ENCODE assay signal across 23 cellular contexts in genomic region chr7:91137447-91137846, GRCh38.
DNase-seq lines count a peak whose midpoint lies in the region; ATAC-seq and TF ChIP-seq lines count a peak whose summit lies in the region.
"Had no signal": no experiment of that assay in that cellular context is flagged by ENCODE, and none has a peak within 500 bp of the region (broad histone marks: within the 10 kb centered on the region; RNA-seq: fewer than 3 reads in every experiment).

No MANE protein-coding gene starts in this region.

- H3K4me3 Mint-ChIP-seq in IgD-negative memory B cell (no peak overlapping the region), neural progenitor cell (peak overlapping the region; percentile 18), type B pancreatic cell (no peak overlapping the region)
- H3K4me3 Mint-ChIP-seq: activated T-cell treated with anti-CD3 and anti-CD28 coated beads, Interleukin-2, amount 50 U/mL, for 4 hours; CD14-positive monocyte; stimulated activated naive CD8-positive, alpha-beta T cell treated with anti-CD3 and anti-CD28 coated beads, Interleukin-15, Interleukin-2, amounts not matched to agents 100 ng/mL and 50 ng/mL, for 24 hours had no signal

- ATAC-seq in GM18861 (IDR thresholded peaks at IDR 0.05; ENCODE audit: unreplicated experiment) = peak; percentile 55
- peak; percentile 58 for ATAC-seq in HG02678 (IDR thresholded peaks at IDR 0.05; ENCODE audit: unreplicated experiment)
- ATAC-seq in HG03045 (IDR thresholded peaks at IDR 0.05; ENCODE audit: unreplicated experiment) = no peak
- ATAC-seq in HG03432 (IDR thresholded peaks at IDR 0.05; ENCODE audit: unreplicated experiment) = no peak
- ATAC-seq: activated T-cell treated with anti-CD3 and anti-CD28 coated beads, Interleukin-2, amount 50 U/mL, for 4 hours; HCT116; right lobe of liver; SK-N-SH treated with all-trans-retinoic acid at 6 μM for 48 hours had no signal

- peaks cover 32% of the 10 kb centered on the region for H3F3A ChIP-seq in neural progenitor cell (ENCODE audit: low read depth)

- H3K9ac ChIP-seq in neural progenitor cell = no peak overlapping the region

- no peaks in the 10 kb centered on the region for H4K20me1 ChIP-seq in neural progenitor cell (ENCODE audit: low read depth)

- peaks cover 80% of the 10 kb centered on the region for H3K4me1 ChIP-seq in neural progenitor cell
- H3K4me1 ChIP-seq: right lobe of liver had no signal

- H3K4me3 ChIP-seq in neural progenitor cell = no peak overlapping the region
- H3K4me3 ChIP-seq: right lobe of liver had no signal

- no peaks in the 10 kb centered on the region for H3K27me3 Mint-ChIP-seq in IgD-negative memory B cell
- peaks cover 12% of the 10 kb centered on the region for H3K27me3 Mint-ChIP-seq in neural progenitor cell (ENCODE audit: insufficient read depth, low read depth)
- peaks cover 3% of the 10 kb centered on the region for H3K27me3 Mint-ChIP-seq in type B pancreatic cell
- H3K27me3 Mint-ChIP-seq: stimulated activated naive CD8-positive, alpha-beta T cell treated with anti-CD3 and anti-CD28 coated beads, Interleukin-15, Interleukin-2, amounts not matched to agents 100 ng/mL and 50 ng/mL, for 24 hours had no signal

- H3K36me3 Mint-ChIP-seq in IgD-negative memory B cell (peaks cover 7% of the 10 kb centered on the region), neural progenitor cell (peaks cover 9% of the 10 kb centered on the region), type B pancreatic cell (no peaks in the 10 kb centered on the region)

- TF ChIP-seq CTCF in neural progenitor cell (IDR thresholded peaks at IDR 0.05) = no peak
- TF ChIP-seq CTCF in type B pancreatic cell (conservative IDR thresholded peaks at IDR 0.05) = no peak

- H3K79me2 ChIP-seq in neural progenitor cell (ENCODE audit: low read depth) = no peaks in the 10 kb centered on the region

- H3K27ac ChIP-seq in neural progenitor cell = no peak overlapping the region
- H3K27ac ChIP-seq: right lobe of liver had no signal

- peak overlapping the region; percentile 23 for H3K4me2 ChIP-seq in neural progenitor cell

- H3K4me1 Mint-ChIP-seq in IgD-negative memory B cell = peaks cover 33 to 44% (median 44%) of the 10 kb centered on the region in 3 donors
- peaks cover 73% of the 10 kb centered on the region for H3K4me1 Mint-ChIP-seq in neural progenitor cell
- H3K4me1 Mint-ChIP-seq in type B pancreatic cell (ENCODE audit: unreplicated experiment) = peaks cover 14% of the 10 kb centered on the region

- H2AFZ ChIP-seq in neural progenitor cell (replicated peaks) = no peak overlapping the region

- H3K36me3 ChIP-seq in neural progenitor cell = no peaks in the 10 kb centered on the region
- H3K36me3 ChIP-seq: right lobe of liver had no signal

- no peaks in the 10 kb centered on the region for H3K27me3 ChIP-seq in neural progenitor cell
- H3K27me3 ChIP-seq: right lobe of liver had no signal

- no peaks in the 10 kb centered on the region for H3K9me3 ChIP-seq in neural progenitor cell (ENCODE audit: low read depth)
- H3K9me3 ChIP-seq: right lobe of liver had no signal

- H3K27ac Mint-ChIP-seq in IgD-negative memory B cell (peak overlapping the region in 2 of 3 donors; percentile 28 to 39), neural progenitor cell (peak overlapping the region; percentile 15), type B pancreatic cell (no peak overlapping the region)
- H3K27ac Mint-ChIP-seq: stimulated activated naive CD8-positive, alpha-beta T cell treated with anti-CD3 and anti-CD28 coated beads, Interleukin-15, Interleukin-2, amounts not matched to agents 100 ng/mL and 50 ng/mL, for 24 hours had no signal

- DNase-seq in neural progenitor cell (ENCODE audit: low spot score) = no peak
- DNase-seq in LoVo (ENCODE audit: low spot score) = no peak
- DNase-seq in type B pancreatic cell (ENCODE audit: extremely low spot score, unreplicated experiment) = no peak
- DNase-seq: activated CD4-positive, alpha-beta T cell treated with anti-CD3 and anti-CD28 coated beads for 48 hours; activated T-cell treated with anti-CD3 and anti-CD28 coated beads, Interleukin-2, amount 50 U/mL, for 4 hours; effector CD8-positive, alpha-beta T cell; foreskin fibroblast; NCI-H2081; NCI-H446; NCI-H82; posterior cingulate gyrus; right lobe of liver; stimulated activated CD4-positive, alpha-beta T cell treated with anti-CD3 and anti-CD28 coated beads, Interleukin-12 subunit alpha, Interleukin-12 subunit beta, amount 100 ng/mL, for 4 hours; T-helper 2 cell had no signal

- H3K9me3 Mint-ChIP-seq in IgD-negative memory B cell (peaks cover 0 to 5% (median 2%) of the 10 kb centered on the region in 3 donors), neural progenitor cell (peaks cover 5% of the 10 kb centered on the region), type B pancreatic cell (no peaks in the 10 kb centered on the region)
- H3K9me3 Mint-ChIP-seq: activated T-cell treated with anti-CD3 and anti-CD28 coated beads, Interleukin-2, amount 50 U/mL, for 4 hours; stimulated activated naive CD8-positive, alpha-beta T cell treated with anti-CD3 and anti-CD28 coated beads, Interleukin-15, Interleukin-2, amounts not matched to agents 100 ng/mL and 50 ng/mL, for 24 hours had no signal

Comparison
In these comparisons a context has a peak if more than half of its experiments do, and no peak if none do; other contexts are left out.
1. ATAC-seq: peak in GM18861 (single experiment) and HG02678 (single experiment); none in HG03045 (single experiment) and HG03432 (single experiment).